In the genomic region with DNA sequence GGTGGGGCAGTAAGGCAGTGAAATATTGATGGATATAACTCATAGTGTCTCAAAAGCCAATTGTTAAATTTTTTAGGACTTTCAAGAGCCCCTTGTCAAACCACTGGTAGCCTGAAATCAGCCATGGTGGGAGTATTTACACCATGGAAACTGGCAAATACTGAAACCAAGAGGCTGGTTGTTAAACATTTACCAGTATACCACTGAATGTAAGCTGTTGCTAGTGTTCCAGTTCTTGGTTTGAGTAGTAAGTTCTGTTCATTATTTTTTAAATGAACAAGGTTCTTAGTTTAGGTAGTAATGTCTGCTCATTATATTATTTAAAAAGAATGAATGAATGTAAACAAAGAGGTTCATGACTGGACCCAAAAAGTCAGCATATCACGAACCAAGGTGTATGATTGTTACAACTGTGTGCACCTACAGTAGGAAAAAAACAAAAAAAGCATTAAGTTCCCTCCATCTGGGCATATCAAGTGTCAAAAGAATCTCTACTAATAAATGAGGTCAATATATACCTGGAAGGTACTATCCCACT, we compare ENCODE assay signal across 22 cellular contexts. TPM values are rescaled to one million over a fixed set of nuclear protein-coding genes. Genes with fewer than 3 reads are reported as not detected.
A peak's percentile ranks its signal among the peaks of the same experiment; 100 is the strongest.
DNase-seq lines count a peak whose midpoint lies in the region; ATAC-seq, FAIRE-seq and TF ChIP-seq lines count a peak whose summit lies in the region.
"Had no signal": no experiment of that assay in that cellular context is flagged by ENCODE, and none has a peak within 500 bp of the region (broad histone marks: within the 10 kb centered on the region; RNA-seq: fewer than 3 reads in every experiment).

No MANE protein-coding gene starts in this region.

- no peaks in the 10 kb centered on the region for H4K20me1 ChIP-seq in GM12878 (ENCODE audit: control insufficient read depth, insufficient read depth)

- no peak overlapping the region for H3K4me2 ChIP-seq in GM12878 (ENCODE audit: control insufficient read depth, insufficient read depth)

- RAD21 ChIA-PET in GM12878 (lab: Charles Lee; ENCODE audit: unreplicated experiment), result interaction anchor here (7.2 kb wide), 1 partner anchor 89 kb away, joined by 161 read pairs; no protein-coding TSS in a partner anchor

- H3K9ac ChIP-seq in GM12878 (ENCODE audit: control insufficient read depth, insufficient read depth, low read length), result no peak overlapping the region

- H3K36me3 ChIP-seq in GM12878 (ENCODE audit: control insufficient read depth in 2 of 2, insufficient read depth in 2 of 2, low read length in 1 of 2), result no peaks in the 10 kb centered on the region
- no peaks in the 10 kb centered on the region for H3K36me3 ChIP-seq in SJCRH30
- H3K36me3 ChIP-seq: suprapubic skin had no signal

- in situ Hi-C loops in GM12878 (cut with MboI), result no loop called here

- TF ChIP-seq POLR2A in GM12878 (IDR thresholded peaks at IDR 0.05; ENCODE audit: low read depth, low read length), result no peak

- POLR2A ChIA-PET in GM12878 (lab: Charles Lee), result interaction anchor here (1.0 to 2.5 kb wide), 2 partner anchors 90 to 219 kb away, joined by 3 to 8 read pairs; no protein-coding TSS in a partner anchor

- no peaks in the 10 kb centered on the region for H3K27me3 ChIP-seq in GM12878 (replicated peaks in 1 of 2; ENCODE audit: control insufficient read depth in 2 of 2, insufficient read depth in 2 of 2, low read length in 1 of 2)
- no peaks in the 10 kb centered on the region for H3K27me3 ChIP-seq in SJCRH30
- H3K27me3 ChIP-seq: suprapubic skin had no signal

- peaks cover 6% of the 10 kb centered on the region for H3K79me2 ChIP-seq in GM12878 (ENCODE audit: control insufficient read depth, insufficient read depth, low read length)

- peak in 1 of 2 experiments; percentile 44; a peak in 1 of 4 replicates for TF ChIP-seq EP300 in GM12878 (IDR thresholded peaks at IDR 0.05; ENCODE audit: borderline replicate concordance in 1 of 2, control insufficient read depth in 1 of 2, low read depth in 2 of 2, low read length in 2 of 2)

- intact Hi-C loops in GM12878 (cut with micrococcal nuclease; ENCODE audit: unreplicated experiment), result no loop called here

- FAIRE-seq in GM12878 (lab: Jason Lieb, UNC), result no peak
- FAIRE-seq: RCC 7860 had no signal

- no peak overlapping the region for H3K4me3 ChIP-seq in GM12878
- H3K4me3 ChIP-seq in SJCRH30, result no peak overlapping the region
- H3K4me3 ChIP-seq: skin epidermis, suprapubic skin had no signal

- TF ChIP-seq CTCF in GM12878 (IDR thresholded peaks at IDR 0.05 in 2 of 3, conservative IDR thresholded peaks at IDR 0.05 in 1 of 3; ENCODE audit: control insufficient read depth in 2 of 3, extremely low read depth in 1 of 3, insufficient read depth in 1 of 3, low read depth in 3 of 3, low read length in 3 of 3), result no peak

- 5% methylated on average over 1 of the region's 1 CpG for WGBS in GM12878 (ENCODE audit: insufficient coverage, insufficient replicate concordance, low lambda C conversion rate, missing lambda C conversion rate)

- H3K4me1 ChIP-seq in GM12878 (ENCODE audit: control insufficient read depth, insufficient read depth, low read length) (no peaks in the 10 kb centered on the region), SJCRH30 (peaks cover 5% of the 10 kb centered on the region; the same call in 1 of the 2 replicates)

- H3K9me3 ChIP-seq in GM12878 (replicated peaks; ENCODE audit: control insufficient read depth, insufficient read depth, low read length) (no peaks in the 10 kb centered on the region), SJCRH30 (replicated peaks) (no peaks in the 10 kb centered on the region)
- H3K9me3 ChIP-seq: suprapubic skin had no signal

- ATAC-seq in GM19025 (IDR thresholded peaks at IDR 0.05; ENCODE audit: low read depth, unreplicated experiment) (peak; percentile 36), GM21786 (IDR thresholded peaks at IDR 0.05; ENCODE audit: unreplicated experiment) (peak; percentile 48), HG03135 (IDR thresholded peaks at IDR 0.05; ENCODE audit: unreplicated experiment) (peak; percentile 44), GM12878 (peak; percentile 64)
- ATAC-seq: activated CD4-positive, alpha-beta T cell treated with anti-CD3 and anti-CD28 coated beads for 36 hours had no signal

- no peak overlapping the region for H2AFZ ChIP-seq in GM12878 (ENCODE audit: control insufficient read depth, low read depth, low read length)

- SMC1A ChIA-PET in GM12878 (lab: Charles Lee; ENCODE audit: uncharacterized antibody, unreplicated experiment), result interaction anchor here (1.0 to 6.2 kb wide), 3 partner anchors 14 to 89 kb away, joined by 3 to 190 read pairs (median 5); a partner anchor contains a TSS

- CTCF ChIA-PET in GM12878 (lab: Yijun Ruan, JAX), result interaction anchor here (0.8 to 6.2 kb wide), 3 partner anchors 24 to 116 kb away, joined by 3 to 271 read pairs (median 3); no protein-coding TSS in a partner anchor

- DNase-seq in GM12878 (ENCODE audit: low read depth, low spot score) (peak; percentile 21), DMS53 treated with DMSO at 0.1 percent for 48 hours (lab: John Stamatoyannopoulos, UW; ENCODE audit: unreplicated experiment) (no peak), NCI-H446 (lab: John Stamatoyannopoulos, UW) (no peak), SJCRH30 (no peak)
- DNase-seq: activated CD4-positive, alpha-beta T cell treated with anti-CD3 and anti-CD28 coated beads for 36 hours; activated gamma-delta T cell treated with Interleukin-2 at 50 U/mL for 16 hours; anterior cingulate cortex; effector memory CD4-positive, alpha-beta T cell; H7; hippocampal formation; mesendoderm; NCI-H1436 treated with DMSO at 0.1 percent for 48 hours; NCI-H226; posterior cingulate gyrus; stimulated activated CD4-positive, alpha-beta T cell treated with anti-CD3 and anti-CD28 coated beads, Interleukin-4, amount 100 ng/mL, for 4 hours; stimulated activated CD8-positive, alpha-beta memory T cell treated with anti-CD3 and anti-CD28 coated beads, Interleukin-4, amount 100 ng/mL, for 48 hours had no signal

- no TSS peak for BruUV-seq in GM12878 (replicated peaks; lab: Mats Ljungman, UMichigan)

- H3K27ac ChIP-seq in GM12878 (ENCODE audit: control insufficient read depth, insufficient read depth) (no peak overlapping the region), SJCRH30 (no peak overlapping the region)
- H3K27ac ChIP-seq: skin epidermis, suprapubic skin had no signal

- no peak for TF ChIP-seq RAD21 in GM12878 (IDR thresholded peaks at IDR 0.05; ENCODE audit: insufficient read depth, low read depth, low read length)

RNA-seq across cellular contexts. Expression of a gene that starts 4.5 kb away (rescaled TPM):
- 171 and 188 TPM in 2 replicates for total RNA-seq in GM12878 (2013; cell fraction: nucleolus; rRNA removed)
- total RNA-seq in GM12878 (2014; rRNA removed) (371 and 461 TPM in 2 replicates), GM12878 (2014; rRNA removed; fragmentation: Illumina TruSeq; extraction: Trizol) (208 and 214 TPM in 2 replicates), GM12878 (2021) (363 and 377 TPM in 2 replicates)
- polyA plus RNA-seq in GM12878 (2011; ENCODE audit: low read depth), result 319 TPM
- polyA plus RNA-seq in GM12878 (2011; rRNA removed) (92.5 and 112 TPM in 2 replicates), GM12878 (2014; fragmentation: Illumina TruSeq; extraction: Trizol) (317 and 323 TPM in 2 replicates), GM12878 (2014; fragmentation: Nextera tagmentation; extraction: Ambion mirVana) (100 to 1,000 TPM in 1 of 2 experiments, 10 to 100 TPM in 1; 81.3 to 226 TPM), GM12878 (2014; rRNA removed) (211 and 259 TPM in 2 replicates), GM12878 (2016; fragmentation: Nextera tagmentation; extraction: Ambion mirVana) (100 to 1,000 TPM; 158 to 177 TPM)
- polyA plus RNA-seq in GM12878 (2011; cell fraction: cytosol; rRNA removed), result 196 and 274 TPM in 2 replicates
- 170 and 260 TPM in 2 replicates for polyA plus RNA-seq in GM12878 (2011; cell fraction: nucleus; rRNA removed)
- polyA plus RNA-seq in GM12878 (2012), result 342 and 436 TPM in 2 replicates
- 176 and 215 TPM in 2 replicates for polyA minus RNA-seq in GM12878 (2011; rRNA and poly(A)+ RNA removed)
- 93.1 and 122 TPM in 2 replicates for polyA minus RNA-seq in GM12878 (2011; cell fraction: cytosol; rRNA and poly(A)+ RNA removed)
- 48.1 and 68.6 TPM in 2 replicates for polyA minus RNA-seq in GM12878 (2011; cell fraction: nucleus; rRNA and poly(A)+ RNA removed)
- total RNA-seq in SJCRH30 (2014; rRNA removed; shearing (Covaris generic)), result 358 and 370 TPM in 2 replicates

RNA-seq across cellular contexts. Expression of a gene that starts 17.4 kb away (rescaled TPM):
- 0.21 TPM in 1 of 2 replicates, not detected in the other for total RNA-seq in GM12878 (2013; cell fraction: nucleolus; rRNA removed)
- not detected in 2 replicates for total RNA-seq in GM12878 (2014; rRNA removed)
- total RNA-seq in GM12878 (2014; rRNA removed; fragmentation: Illumina TruSeq; extraction: Trizol), result not detected in 2 replicates
- not detected in 2 replicates for total RNA-seq in GM12878 (2021)
- not detected for polyA plus RNA-seq in GM12878 (2011; ENCODE audit: low read depth)
- polyA plus RNA-seq in GM12878 (2011; rRNA removed), result 0.04 TPM in 1 of 2 replicates, not detected in the other
- 0.01 and 0.02 TPM in 2 replicates for polyA plus RNA-seq in GM12878 (2011; cell fraction: cytosol; rRNA removed)
- 0.04 and 0.07 TPM in 2 replicates for polyA plus RNA-seq in GM12878 (2011; cell fraction: nucleus; rRNA removed)
- polyA plus RNA-seq in GM12878 (2012), result not detected in 2 replicates
- not detected in 2 replicates for polyA plus RNA-seq in GM12878 (2014; fragmentation: Illumina TruSeq; extraction: Trizol)
- not detected for polyA plus RNA-seq in GM12878 (2014; fragmentation: Nextera tagmentation; extraction: Ambion mirVana)
- not detected in 2 replicates for polyA plus RNA-seq in GM12878 (2014; rRNA removed)
- not detected for polyA plus RNA-seq in GM12878 (2016; fragmentation: Nextera tagmentation; extraction: Ambion mirVana)
- 0.07 and 0.10 TPM in 2 replicates for polyA minus RNA-seq in GM12878 (2011; rRNA and poly(A)+ RNA removed)
- polyA minus RNA-seq in GM12878 (2011; cell fraction: cytosol; rRNA and poly(A)+ RNA removed), result not detected in 2 replicates
- polyA minus RNA-seq in GM12878 (2011; cell fraction: nucleus; rRNA and poly(A)+ RNA removed), result 0.24 TPM in 1 of 2 replicates, not detected in the other
- total RNA-seq in SJCRH30 (2014; rRNA removed; shearing (Covaris generic)), result not detected in 2 replicates
- total RNA-seq: activated CD4-positive, alpha-beta T cell treated with anti-CD3 and anti-CD28 coated beads for 36 hours had no signal

RNA-seq across cellular contexts. Expression of a gene that starts 41.1 kb away (rescaled TPM):
- total RNA-seq in GM12878 (2013; cell fraction: nucleolus; rRNA removed), result not detected in 2 replicates
- not detected in 2 replicates for total RNA-seq in GM12878 (2014; rRNA removed)
- not detected in 2 replicates for total RNA-seq in GM12878 (2014; rRNA removed; fragmentation: Illumina TruSeq; extraction: Trizol)
- not detected in 2 replicates for total RNA-seq in GM12878 (2021)
- polyA plus RNA-seq in GM12878 (2011; ENCODE audit: low read depth), result not detected
- 0.04 TPM in 1 of 2 replicates, not detected in the other for polyA plus RNA-seq in GM12878 (2011; rRNA removed)
- polyA plus RNA-seq in GM12878 (2011; cell fraction: cytosol; rRNA removed), result not detected in 2 replicates
- not detected in 2 replicates for polyA plus RNA-seq in GM12878 (2011; cell fraction: nucleus; rRNA removed)
- not detected in 2 replicates for polyA plus RNA-seq in GM12878 (2012)
- polyA plus RNA-seq in GM12878 (2014; fragmentation: Illumina TruSeq; extraction: Trizol), result not detected in 2 replicates
- not detected for polyA plus RNA-seq in GM12878 (2014; fragmentation: Nextera tagmentation; extraction: Ambion mirVana)
- not detected in 2 replicates for polyA plus RNA-seq in GM12878 (2014; rRNA removed)
- not detected for polyA plus RNA-seq in GM12878 (2016; fragmentation: Nextera tagmentation; extraction: Ambion mirVana)
- not detected in 2 replicates for polyA minus RNA-seq in GM12878 (2011; rRNA and poly(A)+ RNA removed)
- not detected in 2 replicates for polyA minus RNA-seq in GM12878 (2011; cell fraction: cytosol; rRNA and poly(A)+ RNA removed)
- not detected in 2 replicates for polyA minus RNA-seq in GM12878 (2011; cell fraction: nucleus; rRNA and poly(A)+ RNA removed)
- not detected in 2 replicates for total RNA-seq in SJCRH30 (2014; rRNA removed; shearing (Covaris generic))
- total RNA-seq: activated CD4-positive, alpha-beta T cell treated with anti-CD3 and anti-CD28 coated beads for 36 hours; H7; suprapubic skin had no signal

RNA-seq across cellular contexts. Expression of a gene that starts 51.6 kb away (rescaled TPM):
- total RNA-seq in GM12878 (2013; cell fraction: nucleolus; rRNA removed), result 0.07 TPM in 1 of 2 replicates, not detected in the other
- total RNA-seq in GM12878 (2014; rRNA removed) (not detected in 2 replicates), GM12878 (2014; rRNA removed; fragmentation: Illumina TruSeq; extraction: Trizol) (not detected in 2 replicates), GM12878 (2021) (not detected in 2 replicates)
- not detected for polyA plus RNA-seq in GM12878 (2011; ENCODE audit: low read depth)
- polyA plus RNA-seq in GM12878 (2011; rRNA removed) (not detected in 2 replicates), GM12878 (2014; fragmentation: Illumina TruSeq; extraction: Trizol) (not detected in 2 replicates), GM12878 (2014; fragmentation: Nextera tagmentation; extraction: Ambion mirVana) (not detected), GM12878 (2014; rRNA removed) (not detected in 2 replicates), GM12878 (2016; fragmentation: Nextera tagmentation; extraction: Ambion mirVana) (not detected)
- polyA plus RNA-seq in GM12878 (2011; cell fraction: cytosol; rRNA removed), result not detected in 2 replicates
- polyA plus RNA-seq in GM12878 (2011; cell fraction: nucleus; rRNA removed), result 0.12 TPM in 1 of 2 replicates, not detected in the other
- polyA plus RNA-seq in GM12878 (2012), result not detected in 2 replicates
- polyA minus RNA-seq in GM12878 (2011; rRNA and poly(A)+ RNA removed), result not detected in 2 replicates
- not detected in 2 replicates for polyA minus RNA-seq in GM12878 (2011; cell fraction: cytosol; rRNA and poly(A)+ RNA removed)
- polyA minus RNA-seq in GM12878 (2011; cell fraction: nucleus; rRNA and poly(A)+ RNA removed), result not detected in 2 replicates
- total RNA-seq in SJCRH30 (2014; rRNA removed; shearing (Covaris generic)), result not detected in 2 replicates
- total RNA-seq: activated CD4-positive, alpha-beta T cell treated with anti-CD3 and anti-CD28 coated beads for 36 hours; H7 had no signal
